Comparison of ENCODE assay signal across 8 cellular contexts in the genomic region with DNA sequence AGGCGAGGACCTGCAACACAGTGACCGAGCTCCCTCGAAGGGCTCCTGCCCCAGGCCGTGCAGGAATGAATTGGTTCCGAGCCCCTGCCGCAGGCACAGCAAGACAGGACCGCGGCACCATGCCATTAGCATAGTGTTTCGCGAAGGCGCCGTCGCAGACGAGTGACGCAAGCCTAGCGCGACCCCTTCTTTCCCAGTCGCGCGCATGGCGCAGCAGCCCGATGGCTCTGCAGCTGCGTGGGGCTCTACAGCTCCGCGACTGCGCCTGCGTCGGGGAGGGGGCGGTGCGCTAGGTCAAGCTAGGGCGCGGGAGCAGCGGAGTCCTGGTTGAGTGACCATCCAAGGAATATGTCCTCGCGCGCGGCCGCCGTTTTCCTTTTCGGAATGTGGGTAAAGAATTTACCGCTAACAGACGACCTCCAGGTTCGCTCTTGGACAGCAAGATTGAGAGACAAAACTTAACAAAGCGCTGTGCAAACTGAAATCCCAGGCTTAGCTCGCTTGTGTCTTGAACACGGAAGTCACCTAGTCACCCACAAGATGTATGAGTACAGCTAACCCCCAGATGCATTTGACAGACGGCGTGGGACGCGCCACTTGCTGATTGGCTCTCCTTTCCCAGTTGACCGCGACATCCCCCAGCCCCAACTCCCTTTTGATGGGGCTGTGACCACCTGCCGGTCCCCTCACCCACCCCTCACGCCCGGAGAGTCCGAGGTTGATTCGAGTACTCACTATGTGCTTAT. TPM values are rescaled to one million over a fixed set of nuclear protein-coding genes. Genes with fewer than 3 reads are reported as not detected.
A peak's percentile ranks its signal among the peaks of the same experiment; 100 is the strongest.
DNase-seq lines count a peak whose midpoint lies in the region; TF ChIP-seq lines count a peak whose summit lies in the region.

A gene (minus strand): TSS at position 164 of the 746 bp plus-strand sequence. CDS start 32 bp downstream, at position 132.

- WGBS in stomach, 5 donors, result 0 to 1% (median 1%) methylated on average over 28 to 57 of the region's 57 CpGs

- intact Hi-C loops in stomach (cut with DNase I; ENCODE audit: low total_unique reads), result no loop called here

- H3K27ac ChIP-seq in SJSA1, result peak within 1 kb of the TSS; percentile 9; the same call in 1 of the 2 replicates
- peak within 1 kb of the TSS; percentile 67 to 87 (median 85) for H3K27ac ChIP-seq in stomach

- H3K4me1 Mint-ChIP-seq in neural crest cell, result peaks cover 30% of the 10 kb centered on the region

- H3K4me1 ChIP-seq in SJSA1 (replicated peaks) (peaks cover 10% of the 10 kb centered on the region), stomach (peaks cover 25 to 51% (median 46%) of the 10 kb centered on the region in 4 donors)

- peak within 1 kb of the TSS; percentile 98 for H3K4me3 Mint-ChIP-seq in neural crest cell

- TF ChIP-seq CTCF in HFF-Myc (IDR thresholded peaks at IDR 0.05; ENCODE audit: low read depth, low read length, missing control alignments) (no peak), foreskin fibroblast (IDR thresholded peaks at IDR 0.05; ENCODE audit: low read depth, low read length) (no peak), neural crest cell (conservative IDR thresholded peaks at IDR 0.05) (no peak), stomach (IDR thresholded peaks at IDR 0.05) (peak in 1 of 7 experiments; percentile 23)

- H3K4me3 ChIP-seq in HFF-Myc (replicated peaks; ENCODE audit: low read depth, low read length) (peak within 1 kb of the TSS; percentile 96), SJSA1 (peak within 1 kb of the TSS; percentile 63), foreskin fibroblast (ENCODE audit: low read depth in 1 of 2, low read length in 2 of 2) (peak within 1 kb of the TSS; percentile 67 to 99), stomach (peak within 1 kb of the TSS; percentile 62 to 100 (median 96))

- DNase-seq in GM04503 (ENCODE audit: low read depth) (peak; percentile 70), HFF-Myc (ENCODE audit: extremely low read depth, low read depth) (peak; percentile 79), MV-4-11 (lab: John Stamatoyannopoulos, UW) (peak; percentile 93), SJSA1 (ENCODE audit: low read depth in 1 of 2, low spot score in 2 of 2) (peak; percentile 95 to 96), foreskin fibroblast (peak; percentile 96 to 99), neural crest cell (ENCODE audit: low read depth, low spot score) (peak; percentile 93), stomach (peak; percentile 97)
- DNase-seq in activated gamma-delta T cell treated with anti-CD3 and anti-CD28 coated beads, Interleukin-2, amount 50 U/mL, for 16 hours (ENCODE audit: low read depth), result peak; percentile 95

- H3K36me3 Mint-ChIP-seq in neural crest cell (ENCODE audit: low read depth), result no peaks in the 10 kb centered on the region

- TF ChIP-seq EP300 in stomach (IDR thresholded peaks at IDR 0.05), result no peak

- H3K9me3 Mint-ChIP-seq in neural crest cell, result no peaks in the 10 kb centered on the region

- TF ChIP-seq POLR2A in stomach (IDR thresholded peaks at IDR 0.05), result peak in 1 of 4 donors; percentile 14

- H3K36me3 ChIP-seq in SJSA1 (peaks cover 5% of the 10 kb centered on the region), stomach (no peaks in the 10 kb centered on the region)

- peak within 1 kb of the TSS; percentile 97 for H3K27ac Mint-ChIP-seq in neural crest cell (ENCODE audit: unreplicated experiment)

- H3K27me3 Mint-ChIP-seq in neural crest cell (ENCODE audit: low read depth), result peaks cover 38% of the 10 kb centered on the region

- H3K27me3 ChIP-seq in SJSA1 (replicated peaks) (peaks cover 7% of the 10 kb centered on the region), stomach (peaks cover 0 to 5% (median 1%) of the 10 kb centered on the region in 3 donors)

- H3K9me3 ChIP-seq in SJSA1 (replicated peaks), result no peaks in the 10 kb centered on the region
- H3K9me3 ChIP-seq in stomach, result no peaks in the 10 kb centered on the region

RNA-seq across cellular contexts. Expression of the gene that starts here (rescaled TPM):
- total RNA-seq in SJSA1 (2014; rRNA removed; shearing (Covaris generic)), result 14.6 and 16.6 TPM in 2 replicates
- total RNA-seq in neural crest cell (21.8 and 22.6 TPM in 2 replicates), stomach (10 to 100 TPM in 4 of 5 donors, 1 to 10 TPM in 1; 2.3 to 20.9 (median 18.0) TPM)
- 10 to 100 TPM; 14.5 to 24.4 (median 18.3) TPM for polyA plus RNA-seq in stomach

Comparison
In these comparisons a context has a peak if more than half of its experiments do, and no peak if none do; other contexts are left out.
1. Peak in every context shown above with its lines: DNase-seq, H3K4me3 ChIP-seq and H3K27ac ChIP-seq.